Comparison of ENCODE assay signal across 18 cellular contexts in the genomic region with DNA sequence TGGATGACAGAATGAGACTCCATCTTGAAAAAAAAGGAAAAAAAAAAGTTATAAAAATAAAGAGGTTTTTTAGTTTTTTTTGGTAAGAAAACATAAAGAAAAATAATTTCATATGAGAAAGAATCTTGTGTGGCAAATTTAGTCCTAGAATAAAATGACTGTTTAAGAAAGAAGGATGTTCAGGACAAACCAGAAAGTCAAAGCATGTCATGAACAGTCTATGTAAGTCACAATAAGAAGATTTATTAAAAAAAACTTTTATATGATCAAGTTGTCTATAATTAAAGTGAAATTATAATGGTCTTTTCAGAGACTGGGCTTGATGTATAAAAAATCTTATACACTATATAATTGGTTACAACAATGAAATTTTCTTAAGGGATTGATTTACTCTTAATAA.
"Had no signal": no experiment of that assay in that cellular context is flagged by ENCODE, and none has a peak within 500 bp of the region (broad histone marks: within the 10 kb centered on the region; RNA-seq: fewer than 3 reads in every experiment).

No MANE protein-coding gene starts in this region.

- H3K4me1 ChIP-seq: left ventricle myocardium inferior, thyroid gland had no signal

- H3K36me3 ChIP-seq: cardiac muscle cell, esophagus muscularis mucosa, heart right ventricle, left ventricle myocardium inferior, thyroid gland had no signal

- H3K4me3 ChIP-seq: cardiac muscle cell, esophagus muscularis mucosa, heart right ventricle, left ventricle myocardium inferior, mucosa of descending colon, thyroid gland had no signal

- H3K27me3 ChIP-seq: cardiac muscle cell, esophagus muscularis mucosa, heart right ventricle, thyroid gland had no signal

- DNase-seq: activated CD4-positive, alpha-beta memory T cell treated with anti-CD3 and anti-CD28 coated beads for 36 hours; activated CD4-positive, alpha-beta T cell treated with anti-CD3 and anti-CD28 coated beads for 36 hours; activated T-cell treated with anti-CD3 and anti-CD28 coated beads for 4 hours; effector CD8-positive, alpha-beta T cell; heart right ventricle; immature natural killer cell; kidney glomerular epithelial cell; left ventricle myocardium inferior; mucosa of descending colon; naive B cell; retina; stimulated activated CD4-positive, alpha-beta T cell treated with anti-CD3 and anti-CD28 coated beads, Interleukin-12 subunit alpha, Interleukin-12 subunit beta, amount 100 ng/mL, for 4 hours; stimulated activated CD4-positive, alpha-beta T cell treated with anti-CD3 and anti-CD28 coated beads, Interleukin-1b, Interleukin-23, amount 100 ng/mL, for 48 hours; stimulated activated naive CD4-positive, alpha-beta T cell treated with Interleukin-2 at 50 U/mL for 16 hours; thyroid gland had no signal

- H3K27ac ChIP-seq: cardiac muscle cell, esophagus muscularis mucosa, heart right ventricle, left ventricle myocardium inferior, thyroid gland had no signal

- H3K9me3 ChIP-seq: esophagus muscularis mucosa, thyroid gland had no signal

- ATAC-seq: activated CD4-positive, alpha-beta T cell treated with anti-CD3 and anti-CD28 coated beads for 36 hours; heart right ventricle; mucosa of descending colon; WTC11 had no signal
